ENCODE assay signal across 11 cellular contexts in genomic region chr1:243313635-243314536, GRCh38. TPM values are rescaled to one million over a fixed set of nuclear protein-coding genes. Genes with fewer than 3 reads are reported as not detected.
DNase-seq lines count a peak whose midpoint lies in the region; ATAC-seq, FAIRE-seq and TF ChIP-seq lines count a peak whose summit lies in the region.
"Had no signal": no experiment of that assay in that cellular context is flagged by ENCODE, and none has a peak within 500 bp of the region (broad histone marks: within the 10 kb centered on the region; RNA-seq: fewer than 3 reads in every experiment).

No MANE protein-coding gene starts in this region.

- H3K27ac Mint-ChIP-seq in CD4-positive, CD25-positive, alpha-beta regulatory T cell, result peak overlapping the region in 2 of 3 donors; percentile 47 to 74
- H3K27ac Mint-ChIP-seq: CD4-positive, alpha-beta T cell had no signal

- no peak overlapping the region for H3K4me3 Mint-ChIP-seq in CD4-positive, CD25-positive, alpha-beta regulatory T cell
- H3K4me3 Mint-ChIP-seq: CD4-positive, alpha-beta T cell had no signal

- H3K27me3 Mint-ChIP-seq in CD4-positive, CD25-positive, alpha-beta regulatory T cell, result no peaks in the 10 kb centered on the region
- H3K27me3 Mint-ChIP-seq: CD4-positive, alpha-beta T cell had no signal

- no peaks in the 10 kb centered on the region for H3K4me1 ChIP-seq in CD4-positive, CD25-positive, alpha-beta regulatory T cell (ENCODE audit: control insufficient read depth, insufficient read depth, low read length, poor library complexity, severe bottlenecking)
- H3K4me1 ChIP-seq: gastrocnemius medialis had no signal

- H3K4me3 ChIP-seq in CD4-positive, CD25-positive, alpha-beta regulatory T cell (ENCODE audit: low read depth, low read length), result no peak overlapping the region
- H3K4me3 ChIP-seq in WERI-Rb-1 (ENCODE audit: low read depth, low read length), result no peak overlapping the region
- H3K4me3 ChIP-seq: gastrocnemius medialis had no signal

- H3K9me3 ChIP-seq in CD4-positive, CD25-positive, alpha-beta regulatory T cell (ENCODE audit: control insufficient read depth in 2 of 2, low read length in 2 of 2), result no peaks in the 10 kb centered on the region
- no peaks in the 10 kb centered on the region for H3K9me3 ChIP-seq in WERI-Rb-1 (ENCODE audit: severe bottlenecking)
- H3K9me3 ChIP-seq: gastrocnemius medialis, SK-N-SH had no signal

- H3K9me3 Mint-ChIP-seq in CD4-positive, CD25-positive, alpha-beta regulatory T cell, result no peaks in the 10 kb centered on the region
- H3K9me3 Mint-ChIP-seq: CD4-positive, alpha-beta T cell had no signal

- H3K27ac ChIP-seq in CD4-positive, CD25-positive, alpha-beta regulatory T cell (ENCODE audit: insufficient read depth, low read length, poor library complexity, severe bottlenecking), result no peak overlapping the region
- no peak overlapping the region for H3K27ac ChIP-seq in WERI-Rb-1
- H3K27ac ChIP-seq: gastrocnemius medialis had no signal

- peaks cover 0 to 11% (median 3%) of the 10 kb centered on the region in 4 donors for H3K4me1 Mint-ChIP-seq in CD4-positive, CD25-positive, alpha-beta regulatory T cell

- no peak for TF ChIP-seq CTCF in WERI-Rb-1 (IDR thresholded peaks at IDR 0.05; ENCODE audit: low read depth, low read length)

- H3K36me3 Mint-ChIP-seq in CD4-positive, CD25-positive, alpha-beta regulatory T cell, result peaks cover 40% of the 10 kb centered on the region

- no peak for FAIRE-seq in frontal cortex (lab: Jason Lieb, UNC)

- peaks cover 10% of the 10 kb centered on the region for H3K36me3 ChIP-seq in CD4-positive, CD25-positive, alpha-beta regulatory T cell (ENCODE audit: control insufficient read depth, insufficient read depth, low read length)
- peaks cover 9% of the 10 kb centered on the region for H3K36me3 ChIP-seq in WERI-Rb-1

- H3K27me3 ChIP-seq in CD4-positive, CD25-positive, alpha-beta regulatory T cell (ENCODE audit: control insufficient read depth, insufficient read depth, low read length), result no peaks in the 10 kb centered on the region
- no peaks in the 10 kb centered on the region for H3K27me3 ChIP-seq in WERI-Rb-1 (ENCODE audit: insufficient read depth, low read depth, severe bottlenecking)
- H3K27me3 ChIP-seq: gastrocnemius medialis had no signal

- no peak for ATAC-seq in CD4-positive, CD25-positive, alpha-beta regulatory T cell (ENCODE audit: low read depth in 2 of 2)
- peak; percentile 78 for ATAC-seq in HG02938 (IDR thresholded peaks at IDR 0.05; ENCODE audit: unreplicated experiment)
- ATAC-seq: gastrocnemius medialis had no signal

- DNase-seq in CD4-positive, CD25-positive, alpha-beta regulatory T cell, result peak in 1 of 3 donors; percentile 7
- DNase-seq in GM19238 (ENCODE audit: insufficient read length, low spot score) (peak; percentile 27), WERI-Rb-1 (peak; percentile 11), NCI-H510A treated with DMSO at 0.1 percent for 48 hours (lab: John Stamatoyannopoulos, UW) (no peak), midbrain (lab: John Stamatoyannopoulos, UW) (no peak), frontal cortex (ENCODE audit: low spot score in 2 of 2) (no peak), iPS-NIHi7 (ENCODE audit: extremely low spot score) (no peak)
- DNase-seq: CD4-positive, alpha-beta T cell; gastrocnemius medialis; SK-N-SH had no signal

RNA-seq across cellular contexts. Expression of gene SDCCAG8, which starts 58.0 kb away (rescaled TPM):
- total RNA-seq in CD4-positive, CD25-positive, alpha-beta regulatory T cell, result 28.0 TPM
- polyA plus RNA-seq in CD4-positive, CD25-positive, alpha-beta regulatory T cell, result 10 to 100 TPM; 19.4 to 28.5 (median 22.1) TPM
- total RNA-seq in frontal cortex, result 110 TPM

RNA-seq across cellular contexts. Expression of gene CEP170, which starts 58.8 kb away (rescaled TPM):
- total RNA-seq in CD4-positive, CD25-positive, alpha-beta regulatory T cell, result 35.5 TPM
- 10 to 100 TPM in 1 of 4 donors, 1 to 10 TPM in 3; 6.8 to 13.0 (median 8.1) TPM for polyA plus RNA-seq in CD4-positive, CD25-positive, alpha-beta regulatory T cell
- total RNA-seq in frontal cortex, result 503 TPM

Comparison
In these comparisons a context has a peak if more than half of its experiments do, and no peak if none do; other contexts are left out.
1. DNase-seq: peak in GM19238 (single experiment) and WERI-Rb-1 (single experiment); none in NCI-H510A treated with DMSO at 0.1 percent for 48 hours (single experiment), midbrain (single experiment), frontal cortex (0 of 2) and iPS-NIHi7 (single experiment).
2. RNA of gene CEP170, which starts 58.8 kb away (total RNA-seq): 503 TPM in frontal cortex (single experiment); 35.5 TPM in CD4-positive, CD25-positive, alpha-beta regulatory T cell (single experiment); every median in the first group is over 10 times any median in the second.